In genomic region chr14:89858084-89858483, GRCh38 we compare ENCODE assay signal across 17 cellular contexts.
DNase-seq lines count a peak whose midpoint lies in the region; ATAC-seq, FAIRE-seq and TF ChIP-seq lines count a peak whose summit lies in the region.
"Had no signal": no experiment of that assay in that cellular context is flagged by ENCODE, and none has a peak within 500 bp of the region (broad histone marks: within the 10 kb centered on the region; RNA-seq: fewer than 3 reads in every experiment).

No MANE protein-coding gene starts in this region.

- H3K4me3 ChIP-seq in IMR-90 (ENCODE audit: insufficient read depth, low read depth, low read length) (no peak overlapping the region), astrocyte (ENCODE audit: insufficient read depth, low read depth, low read length) (no peak overlapping the region)
- H3K4me3 ChIP-seq: PC-9 had no signal

- H3K27me3 Mint-ChIP-seq in astrocyte (ENCODE audit: low read depth, unreplicated experiment) = peaks cover 3% of the 10 kb centered on the region
- peaks cover 2% of the 10 kb centered on the region for H3K27me3 Mint-ChIP-seq in glutamatergic neuron (ENCODE audit: unreplicated experiment)
- H3K27me3 Mint-ChIP-seq: B cell; CD4-positive, CD25-positive, alpha-beta regulatory T cell had no signal

- peak overlapping the region; percentile 43 for H3K14ac ChIP-seq in IMR-90 (replicated peaks; ENCODE audit: low read depth, low read length)

- H3K4me2 ChIP-seq in IMR-90 (ENCODE audit: low read depth, low read length) = no peak overlapping the region
- H3K4me2 ChIP-seq in astrocyte (ENCODE audit: low read length) = no peak overlapping the region
- H3K4me2 ChIP-seq: PC-9 had no signal

- peak overlapping the region; percentile 69; the same call in 1 of the 2 replicates for H3K18ac ChIP-seq in IMR-90 (ENCODE audit: low read depth, low read length)

- no peaks in the 10 kb centered on the region for H3K27me3 ChIP-seq in IMR-90 (ENCODE audit: control insufficient read depth, insufficient read depth, low read length)
- no peaks in the 10 kb centered on the region for H3K27me3 ChIP-seq in astrocyte (ENCODE audit: insufficient read depth, low read length)

- ATAC-seq in IMR-90 (ENCODE audit: low read depth) (peak; percentile 11; the same call in 1 of the 2 replicates), HG02588 (IDR thresholded peaks at IDR 0.05; ENCODE audit: unreplicated experiment) (no peak), GM19467 (IDR thresholded peaks at IDR 0.05; ENCODE audit: unreplicated experiment) (no peak)

- H3K36me3 ChIP-seq in IMR-90 (ENCODE audit: control insufficient read depth, insufficient read depth, low read length) = peaks cover 1% of the 10 kb centered on the region; the same call in 1 of the 2 replicates
- H3K36me3 ChIP-seq in astrocyte (ENCODE audit: insufficient read depth, low read length) = no peaks in the 10 kb centered on the region

- H2BK20ac ChIP-seq in IMR-90 (ENCODE audit: low read depth, low read length) = peak overlapping the region; percentile 48; the same call in 1 of the 2 replicates

- no peak for DNase-seq in IMR-90
- DNase-seq in astrocyte (ENCODE audit: low read depth) = peak; percentile 40
- peak; percentile 16 for DNase-seq in glutamatergic neuron
- no peak for DNase-seq in GM10248 (ENCODE audit: extremely low spot score)
- no peak for DNase-seq in retina
- DNase-seq: Caco-2; CD4-positive, CD25-positive, alpha-beta regulatory T cell; DMS153; H9; NCI-H1436; NCI-H2029 treated with DMSO at 0.1 percent for 48 hours; NCI-H524; PC-9; SW 1271 had no signal

- H3K9me3 Mint-ChIP-seq in astrocyte (ENCODE audit: unreplicated experiment) (peaks cover 2% of the 10 kb centered on the region), glutamatergic neuron (ENCODE audit: unreplicated experiment) (peaks cover 2% of the 10 kb centered on the region)
- H3K9me3 Mint-ChIP-seq: H9 had no signal

- H3K79me2 ChIP-seq in astrocyte (ENCODE audit: insufficient read depth, low read length) = no peaks in the 10 kb centered on the region

- H2AFZ ChIP-seq in IMR-90 (replicated peaks; ENCODE audit: low read length, poor library complexity) (peak overlapping the region; percentile 77), astrocyte (ENCODE audit: low read depth, low read length) (no peak overlapping the region)
- H2AFZ ChIP-seq: PC-9 had no signal

- H3K23ac ChIP-seq in IMR-90 (ENCODE audit: low read depth, low read length) = peak overlapping the region; percentile 35; the same call in 1 of the 2 replicates

- H4K91ac ChIP-seq in IMR-90 (ENCODE audit: insufficient read depth, low read depth, low read length) = no peak overlapping the region; the same call in 1 of the 2 replicates

- dilution Hi-C loops in IMR-90 (cut with HindIII; ENCODE audit: low sequenced_read_pairs, unreplicated experiment) = no loop called here

- TF ChIP-seq RAD21 in IMR-90 (IDR thresholded peaks at IDR 0.05; ENCODE audit: low read length) = no peak

- FAIRE-seq in astrocyte (lab: Jason Lieb, UNC) = no peak

- H2AK5ac ChIP-seq in IMR-90 (ENCODE audit: low read depth, low read length) = peak overlapping the region; percentile 85

- H4K8ac ChIP-seq in IMR-90 (ENCODE audit: low read depth in 2 of 2, low read length in 2 of 2) = peak overlapping the region in 1 of 2 experiments; percentile 66; a peak in 1 of 4 replicates

- no peak overlapping the region for H3K4me3 Mint-ChIP-seq in astrocyte (ENCODE audit: unreplicated experiment)
- H3K4me3 Mint-ChIP-seq in glutamatergic neuron (ENCODE audit: unreplicated experiment) = no peak overlapping the region
- H3K4me3 Mint-ChIP-seq: B cell; CD4-positive, CD25-positive, alpha-beta regulatory T cell; H9 had no signal

- H3K36me3 Mint-ChIP-seq in astrocyte (ENCODE audit: low read depth, unreplicated experiment) = no peaks in the 10 kb centered on the region
- H3K36me3 Mint-ChIP-seq in glutamatergic neuron (ENCODE audit: unreplicated experiment) = peaks cover 4% of the 10 kb centered on the region

- in situ Hi-C loops in IMR-90 (cut with MboI; ENCODE audit: low sequenced_read_pairs) = no loop called here

- no peak for TF ChIP-seq POLR2A in IMR-90 (IDR thresholded peaks at IDR 0.05; ENCODE audit: low read depth, low read length)

- H3K56ac ChIP-seq in IMR-90 (ENCODE audit: extremely low read depth, insufficient read depth, low read length) = no peak overlapping the region

- H3K9me3 ChIP-seq in IMR-90 (ENCODE audit: control insufficient read depth, insufficient read depth, low read length) = peaks cover 1% of the 10 kb centered on the region; the same call in 1 of the 2 replicates
- H3K9me3 ChIP-seq in astrocyte (ENCODE audit: insufficient read depth, low read depth, low read length) = no peaks in the 10 kb centered on the region
- H3K9me3 ChIP-seq: Caco-2 had no signal

- intact Hi-C loops in IMR-90 (cut with micrococcal nuclease) = loop anchor here (1.0 kb wide), 1 partner anchor 35 kb away; no protein-coding TSS in a partner anchor

- no peak overlapping the region for H3K9ac ChIP-seq in IMR-90 (ENCODE audit: low read depth, low read length)
- H3K9ac ChIP-seq in astrocyte (ENCODE audit: low read length) = no peak overlapping the region

- CTCF ChIA-PET in IMR-90 (lab: Yijun Ruan, JAX) = interaction anchor here (0.7 kb wide), 1 partner anchor 17 kb away, joined by 3 read pairs; no protein-coding TSS in a partner anchor
- CTCF ChIA-PET in GM10248 (lab: Yijun Ruan, JAX) = interaction anchor here (0.8 kb wide), 1 partner anchor 10 kb away, joined by 3 read pairs; no protein-coding TSS in a partner anchor

- H3K27ac ChIP-seq in IMR-90 (ENCODE audit: insufficient read depth, low read length) = no peak overlapping the region
- no peak overlapping the region for H3K27ac ChIP-seq in astrocyte (ENCODE audit: low read depth, low read length)
- H3K27ac ChIP-seq: PC-9 had no signal

- peak overlapping the region; percentile 51 for H2BK120ac ChIP-seq in IMR-90 (ENCODE audit: low read depth, low read length)

- H2BK5ac ChIP-seq in IMR-90 (ENCODE audit: low read depth, low read length, poor library complexity, severe bottlenecking) = no peak overlapping the region

- no peak overlapping the region for H2AK9ac ChIP-seq in IMR-90 (replicated peaks; ENCODE audit: low read depth, low read length, poor library complexity)

- peak overlapping the region; percentile 74; the same call in 1 of the 3 replicates for H2BK15ac ChIP-seq in IMR-90 (ENCODE audit: low read depth, low read length)

- peaks cover 0 to 6% of the 10 kb centered on the region in 2 experiments; a peak in 2 of 4 replicates for H3K79me1 ChIP-seq in IMR-90 (ENCODE audit: low read depth in 1 of 2, low read length in 2 of 2)

- peaks cover 10% of the 10 kb centered on the region for H3K4me1 Mint-ChIP-seq in astrocyte (ENCODE audit: low read depth, unreplicated experiment)
- no peaks in the 10 kb centered on the region for H3K4me1 Mint-ChIP-seq in glutamatergic neuron (ENCODE audit: low read depth, unreplicated experiment)
- H3K4me1 Mint-ChIP-seq: B cell; CD4-positive, CD25-positive, alpha-beta regulatory T cell; H9 had no signal

- peaks cover 4% of the 10 kb centered on the region; the same call in 1 of the 2 replicates for H3K9me1 ChIP-seq in IMR-90 (ENCODE audit: insufficient read depth, low read length)

- WGBS in IMR-90 (ENCODE audit: extremely low coverage in 2 of 2, insufficient read length in 1 of 2), 2 experiments = no CpG with 5 or more reads among the region's 4 CpGs

- peak overlapping the region; percentile 71 for H3K4ac ChIP-seq in IMR-90 (ENCODE audit: low read depth, low read length)

- peaks cover 15% of the 10 kb centered on the region for H3K4me1 ChIP-seq in IMR-90 (ENCODE audit: control insufficient read depth, insufficient read depth, low read length)
- peaks cover 20% of the 10 kb centered on the region for H3K4me1 ChIP-seq in astrocyte (ENCODE audit: insufficient read depth, low read length)

- H3K27ac Mint-ChIP-seq in astrocyte (ENCODE audit: unreplicated experiment) (no peak overlapping the region), glutamatergic neuron (ENCODE audit: unreplicated experiment) (no peak overlapping the region)
- H3K27ac Mint-ChIP-seq: B cell; CD4-positive, CD25-positive, alpha-beta regulatory T cell; H9 had no signal

- TF ChIP-seq CTCF in IMR-90 (conservative IDR thresholded peaks at IDR 0.05; ENCODE audit: low read depth, low read length) (no peak), astrocyte (IDR thresholded peaks at IDR 0.05; ENCODE audit: insufficient read depth, low read depth, low read length) (no peak), glutamatergic neuron (IDR thresholded peaks at IDR 0.05; ENCODE audit: partially characterized antibody, unreplicated experiment) (no peak), GM10248 (IDR thresholded peaks at IDR 0.05; ENCODE audit: control extremely low read depth, extremely low read depth, low read depth, missing control alignments) (no peak)

- no peaks in the 10 kb centered on the region for H4K20me1 ChIP-seq in IMR-90 (ENCODE audit: insufficient read depth, low read length)
- no peaks in the 10 kb centered on the region for H4K20me1 ChIP-seq in astrocyte (ENCODE audit: insufficient read depth, low read length)

- no TSS peak for BruUV-seq in IMR-90 (replicated peaks; lab: Mats Ljungman, UMichigan)

- POLR2A ChIA-PET in IMR-90 (lab: Charles Lee; ENCODE audit: unreplicated experiment) (interaction anchor here (0.6 kb wide), 1 partner anchor 494 kb away, joined by 4 read pairs; no protein-coding TSS in a partner anchor), GM10248 (lab: Yijun Ruan, JAX) (no interaction called here)

- H4K5ac ChIP-seq in IMR-90 (ENCODE audit: low read depth, low read length) = peak overlapping the region; percentile 83; the same call in 1 of the 2 replicates

TF ChIP-seq in IMR-90, 13 proteins besides CTCF, POLR2A, EP300 and RAD21 (continues in another document):
- TF ChIP-seq MAFK (IDR thresholded peaks at IDR 0.05; ENCODE audit: low read depth, low read length) (no peak), RCOR1 (IDR thresholded peaks at IDR 0.05; ENCODE audit: insufficient replicate concordance, low read length) (no peak), CEBPB (IDR thresholded peaks at IDR 0.05; ENCODE audit: low read depth, low read length) (no peak), CHD1 (IDR thresholded peaks at IDR 0.05; ENCODE audit: low read depth, low read length) (no peak), RFX5 (IDR thresholded peaks at IDR 0.05; ENCODE audit: low read depth, low read length) (no peak), ELK1 (IDR thresholded peaks at IDR 0.05; ENCODE audit: borderline replicate concordance, low read depth, low read length) (no peak), NFE2L2 (IDR thresholded peaks at IDR 0.05; ENCODE audit: low read depth, low read length) (no peak), MAZ (IDR thresholded peaks at IDR 0.05; ENCODE audit: borderline replicate concordance, low read depth, low read length) (no peak)

Comparison
In these comparisons a context has a peak if more than half of its experiments do, and no peak if none do; other contexts are left out.
1. DNase-seq: peak in astrocyte (single experiment) and glutamatergic neuron (single experiment); none in IMR-90 (single experiment), GM10248 (single experiment) and retina (single experiment).